In genomic region chr2:58146707-58147106, GRCh38 we compare ENCODE assay signal across 1 cellular context.
A peak's percentile ranks its signal among the peaks of the same experiment; 100 is the strongest.
TF ChIP-seq lines count a peak whose summit lies in the region.

No MANE protein-coding gene starts in this region.

TF ChIP-seq in IMR-90, 13 proteins besides CTCF, POLR2A, EP300 and RAD21:
- TF ChIP-seq MXI1 (IDR thresholded peaks at IDR 0.05; ENCODE audit: borderline replicate concordance, low read depth, low read length), result no peak
- TF ChIP-seq MAFK (IDR thresholded peaks at IDR 0.05; ENCODE audit: low read depth, low read length), result no peak
- no peak for TF ChIP-seq NFE2L2 (IDR thresholded peaks at IDR 0.05; ENCODE audit: low read depth, low read length)
- TF ChIP-seq, protein P1, sequence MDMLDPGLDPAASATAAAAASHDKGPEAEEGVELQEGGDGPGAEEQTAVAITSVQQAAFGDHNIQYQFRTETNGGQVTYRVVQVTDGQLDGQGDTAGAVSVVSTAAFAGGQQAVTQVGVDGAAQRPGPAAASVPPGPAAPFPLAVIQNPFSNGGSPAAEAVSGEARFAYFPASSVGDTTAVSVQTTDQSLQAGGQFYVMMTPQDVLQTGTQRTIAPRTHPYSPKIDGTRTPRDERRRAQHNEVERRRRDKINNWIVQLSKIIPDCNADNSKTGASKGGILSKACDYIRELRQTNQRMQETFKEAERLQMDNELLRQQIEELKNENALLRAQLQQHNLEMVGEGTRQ (IDR thresholded peaks at IDR 0.05; ENCODE audit: low read depth, low read length), result no peak
- TF ChIP-seq FOS (IDR thresholded peaks at IDR 0.05; ENCODE audit: low read depth, low read length), result peak; percentile 57
